In the genomic region with DNA sequence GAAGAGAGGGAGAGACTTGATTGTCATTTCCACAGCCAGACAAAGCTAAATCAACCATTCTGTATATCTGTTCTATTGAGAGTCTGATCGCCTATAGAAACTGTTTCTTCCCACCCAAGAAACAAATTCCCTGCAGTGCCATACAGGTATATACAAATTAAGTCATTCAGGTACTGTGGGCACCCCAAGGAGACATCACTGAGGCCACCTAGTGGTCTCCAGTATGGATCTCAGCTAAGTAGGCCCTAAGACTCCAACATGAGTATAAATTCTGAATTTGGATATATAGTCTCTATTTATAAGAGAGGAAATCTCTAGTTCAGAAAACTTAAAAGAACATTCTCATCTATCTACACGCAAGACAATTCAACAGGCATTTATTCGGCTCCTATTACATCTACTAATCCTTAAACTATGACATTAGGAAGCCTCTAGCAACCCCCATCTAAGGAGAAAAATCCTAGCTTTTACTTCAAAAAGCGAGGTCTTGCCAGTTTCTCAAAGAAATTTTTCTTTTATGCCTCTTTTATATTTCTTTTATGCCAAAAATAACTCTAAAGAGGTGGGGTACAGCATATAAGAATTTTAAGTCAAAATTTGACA, we compare ENCODE assay signal across 8 cellular contexts.
A peak's percentile ranks its signal among the peaks of the same experiment; 100 is the strongest.
DNase-seq lines count a peak whose midpoint lies in the region; ATAC-seq, FAIRE-seq and TF ChIP-seq lines count a peak whose summit lies in the region.

No MANE protein-coding gene starts in this region.

- H3K27me3 Mint-ChIP-seq in stimulated activated memory B cell treated with anti-CD40 and anti-IgM and Interleukin-4, amounts not matched to agents 10 μg/mL and 1 μg/mL and 100 μg/mL, for 72 hours: no peaks in the 10 kb centered on the region

- no peak overlapping the region for H3K4me3 Mint-ChIP-seq in stimulated activated memory B cell treated with anti-CD40 and anti-IgM and Interleukin-4, amounts not matched to agents 10 μg/mL and 1 μg/mL and 100 μg/mL, for 72 hours

- H3K36me3 ChIP-seq in OCI-LY1 (ENCODE audit: insufficient read depth, low read length) (peaks cover 51% of the 10 kb centered on the region), bronchial epithelial cell (ENCODE audit: control insufficient read depth, insufficient read depth, low read length) (peaks cover 15% of the 10 kb centered on the region), muscle layer of colon (ENCODE audit: insufficient read depth, low read length) (peaks cover 20% of the 10 kb centered on the region)
- H3K36me3 ChIP-seq in effector memory CD4-positive, alpha-beta T cell (ENCODE audit: control insufficient read depth, insufficient read depth, low read length): peaks cover 39% of the 10 kb centered on the region

- no peaks in the 10 kb centered on the region for H3K9me2 ChIP-seq in OCI-LY1 (ENCODE audit: low read depth, low read length)

- H3K27me3 ChIP-seq in OCI-LY1 (ENCODE audit: insufficient read depth, low read length): no peaks in the 10 kb centered on the region
- H3K27me3 ChIP-seq in bronchial epithelial cell (ENCODE audit: control insufficient read depth, insufficient read depth, low read length): no peaks in the 10 kb centered on the region
- H3K27me3 ChIP-seq in muscle layer of colon (ENCODE audit: control insufficient read depth in 1 of 2, insufficient read depth in 2 of 2, low read length in 2 of 2): no peaks in the 10 kb centered on the region
- H3K27me3 ChIP-seq in effector memory CD4-positive, alpha-beta T cell (replicated peaks; ENCODE audit: control insufficient read depth, insufficient read depth, low read length, poor library complexity, severe bottlenecking): no peaks in the 10 kb centered on the region

- peak; percentile 34 for DNase-seq in AG10803 (ENCODE audit: low read depth)
- no peak for DNase-seq in GM10266 (ENCODE audit: extremely low spot score)
- peak; percentile 60 for DNase-seq in bronchial epithelial cell (ENCODE audit: low read depth)
- DNase-seq in effector memory CD4-positive, alpha-beta T cell: no peak

- peak; percentile 77 for TF ChIP-seq CTCF in AG10803 (conservative IDR thresholded peaks at IDR 0.05; ENCODE audit: low read length)
- peak; percentile 63 for TF ChIP-seq CTCF in GM10266 (IDR thresholded peaks at IDR 0.05; ENCODE audit: control insufficient read depth, insufficient read depth, low read depth, missing control alignments)
- peak; percentile 65; the same call in 1 of the 2 replicates for TF ChIP-seq CTCF in OCI-LY1 (IDR thresholded peaks at IDR 0.05; ENCODE audit: low read length)
- peak; percentile 59 for TF ChIP-seq CTCF in bronchial epithelial cell (IDR thresholded peaks at IDR 0.05; ENCODE audit: insufficient read depth, low read length, severe bottlenecking)

- no peak overlapping the region for H2AFZ ChIP-seq in OCI-LY1 (ENCODE audit: low read length)

- H3K9ac ChIP-seq in OCI-LY1 (ENCODE audit: low read length): no peak overlapping the region
- H3K9ac ChIP-seq in muscle layer of colon (ENCODE audit: low read length): no peak overlapping the region

- no peaks in the 10 kb centered on the region for H4K20me1 ChIP-seq in OCI-LY1 (ENCODE audit: insufficient read depth, low read length)

- no peak for ATAC-seq in stimulated activated memory B cell treated with anti-CD40 and anti-IgM and Interleukin-4, amounts not matched to agents 10 μg/mL and 1 μg/mL and 100 μg/mL, for 72 hours
- no peak for ATAC-seq in HG02610 (IDR thresholded peaks at IDR 0.05; ENCODE audit: unreplicated experiment)

- H3K4me2 ChIP-seq in OCI-LY1 (ENCODE audit: low read length): no peak overlapping the region

- no peak overlapping the region for H3K4me3 ChIP-seq in AG10803 (ENCODE audit: low read length)
- no peak overlapping the region for H3K4me3 ChIP-seq in OCI-LY1 (ENCODE audit: low read depth, low read length, poor library complexity, severe bottlenecking)
- H3K4me3 ChIP-seq in bronchial epithelial cell (ENCODE audit: low read depth, low read length): no peak overlapping the region
- no peak overlapping the region for H3K4me3 ChIP-seq in muscle layer of colon (ENCODE audit: low read depth in 1 of 2, low read length in 2 of 2)
- H3K4me3 ChIP-seq in effector memory CD4-positive, alpha-beta T cell (ENCODE audit: insufficient read depth, low read depth, low read length, poor library complexity, severe bottlenecking): no peak overlapping the region

- no peak overlapping the region for H3K27ac Mint-ChIP-seq in stimulated activated memory B cell treated with anti-CD40 and anti-IgM and Interleukin-4, amounts not matched to agents 10 μg/mL and 1 μg/mL and 100 μg/mL, for 72 hours

- H3K27ac ChIP-seq in OCI-LY1 (ENCODE audit: low read depth, low read length, poor library complexity, severe bottlenecking): no peak overlapping the region
- peak overlapping the region; percentile 75 for H3K27ac ChIP-seq in muscle layer of colon (ENCODE audit: low read depth, low read length)
- H3K27ac ChIP-seq in effector memory CD4-positive, alpha-beta T cell (ENCODE audit: insufficient read depth, low read length, poor library complexity, severe bottlenecking): no peak overlapping the region

- no peak for FAIRE-seq in bronchial epithelial cell (lab: Jason Lieb, UNC)

- no peaks in the 10 kb centered on the region for H3K4me1 ChIP-seq in OCI-LY1 (ENCODE audit: insufficient read depth, low read length, severe bottlenecking)
- peaks cover 77% of the 10 kb centered on the region for H3K4me1 ChIP-seq in muscle layer of colon (ENCODE audit: insufficient read depth, low read length)
- H3K4me1 ChIP-seq in effector memory CD4-positive, alpha-beta T cell (ENCODE audit: control insufficient read depth, insufficient read depth, low read length, poor library complexity, severe bottlenecking): no peaks in the 10 kb centered on the region

- H3K9me3 ChIP-seq in OCI-LY1 (ENCODE audit: low read length): no peaks in the 10 kb centered on the region
- H3K9me3 ChIP-seq in muscle layer of colon (ENCODE audit: low read length): no peaks in the 10 kb centered on the region
- H3K9me3 ChIP-seq in effector memory CD4-positive, alpha-beta T cell (ENCODE audit: control insufficient read depth, low read length): no peaks in the 10 kb centered on the region

- no peaks in the 10 kb centered on the region for H3K9me3 Mint-ChIP-seq in stimulated activated memory B cell treated with anti-CD40 and anti-IgM and Interleukin-4, amounts not matched to agents 10 μg/mL and 1 μg/mL and 100 μg/mL, for 72 hours

- H3K4me1 Mint-ChIP-seq in stimulated activated memory B cell treated with anti-CD40 and anti-IgM and Interleukin-4, amounts not matched to agents 10 μg/mL and 1 μg/mL and 100 μg/mL, for 72 hours: peaks cover 7% of the 10 kb centered on the region

- H3K79me2 ChIP-seq in OCI-LY1 (ENCODE audit: insufficient read depth, low read length): no peaks in the 10 kb centered on the region

- peaks cover 38% of the 10 kb centered on the region for H3K36me3 Mint-ChIP-seq in stimulated activated memory B cell treated with anti-CD40 and anti-IgM and Interleukin-4, amounts not matched to agents 10 μg/mL and 1 μg/mL and 100 μg/mL, for 72 hours

- no peaks in the 10 kb centered on the region for H3F3A ChIP-seq in OCI-LY1 (ENCODE audit: insufficient read depth, low read length)

Comparison
In these comparisons a context has a peak if more than half of its experiments do, and no peak if none do; other contexts are left out.
1. DNase-seq: peak in AG10803 (single experiment) and bronchial epithelial cell (single experiment); none in GM10266 (single experiment) and effector memory CD4-positive, alpha-beta T cell (0 of 3).
2. Peak in every context shown above with its lines, with median percentiles within 50 percentile points of each other: CTCF ChIP-seq.